13 cellular contexts compared by ENCODE assay signal in the genomic region with DNA sequence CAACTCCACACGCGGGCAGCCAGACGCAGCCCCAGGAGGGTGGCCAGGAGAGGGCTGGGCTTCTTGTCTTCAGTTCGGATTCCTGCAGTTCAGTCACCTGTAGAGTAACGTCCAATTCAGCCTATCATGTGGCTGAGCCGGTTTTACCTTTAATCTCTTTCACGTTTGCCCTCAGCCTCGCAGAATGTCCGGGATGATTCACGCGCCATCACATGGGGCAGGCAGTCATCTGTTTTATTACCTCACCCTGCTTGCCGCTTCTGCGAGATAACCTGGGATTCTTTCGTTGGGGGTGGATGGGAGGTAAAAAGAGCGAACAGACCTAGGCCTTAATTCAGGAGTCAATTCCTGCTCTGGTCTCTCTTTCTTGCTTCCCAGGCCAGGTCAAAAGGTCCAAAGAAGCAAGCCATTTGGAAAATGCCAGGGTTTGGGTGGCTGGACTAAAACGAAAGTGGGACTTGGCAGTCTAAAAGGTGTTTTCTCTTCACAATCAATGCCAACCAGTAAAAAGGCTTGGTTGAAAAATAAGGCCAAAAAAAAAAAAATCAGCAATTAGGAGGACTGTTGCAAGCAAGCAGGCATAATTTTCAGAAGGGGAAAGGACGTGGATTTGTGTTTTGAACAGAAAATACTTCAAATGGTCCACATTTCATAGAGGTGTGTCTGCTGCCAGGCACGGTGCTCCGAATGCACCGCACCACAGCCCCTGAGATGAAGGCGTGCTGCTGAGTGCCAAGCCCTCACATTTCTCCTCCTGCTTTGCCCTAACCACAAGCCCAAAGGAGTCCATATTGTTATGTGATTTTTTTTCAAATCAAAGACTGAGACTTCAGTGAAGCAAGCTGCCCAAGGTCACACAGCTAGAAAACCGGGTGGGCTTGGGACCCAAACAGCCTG. TPM values are rescaled to one million over a fixed set of nuclear protein-coding genes. Genes with fewer than 3 reads are reported as not detected.
DNase-seq lines count a peak whose midpoint lies in the region; ATAC-seq, FAIRE-seq and TF ChIP-seq lines count a peak whose summit lies in the region.
"Had no signal": no experiment of that assay in that cellular context is flagged by ENCODE, and none has a peak within 500 bp of the region (broad histone marks: within the 10 kb centered on the region; RNA-seq: fewer than 3 reads in every experiment).

No MANE protein-coding gene starts in this region.

- H3K9me3 ChIP-seq in hepatocyte (ENCODE audit: low read depth), result no peaks in the 10 kb centered on the region
- H3K9me3 ChIP-seq in pancreas, result no peaks in the 10 kb centered on the region
- H3K9me3 ChIP-seq: ovary had no signal

- H3K4me2 ChIP-seq in hepatocyte, result peak overlapping the region; percentile 59

- 43% methylated on average over 22 of the region's 22 CpGs for WGBS in hepatocyte (ENCODE audit: low lambda C conversion rate, missing lambda C conversion rate)
- WGBS in pancreas, 2 donors, result 35 to 38% methylated on average over 22 of the region's 22 CpGs

- intact Hi-C loops in pancreas (cut with DNase I), result no loop called here

- H3K4me1 ChIP-seq in hepatocyte (ENCODE audit: insufficient read depth) (peaks cover 14% of the 10 kb centered on the region), pancreas (peaks cover 7 to 25% (median 12%) of the 10 kb centered on the region in 3 donors)

- FAIRE-seq in RCC 7860 (lab: Jason Lieb, UNC) (peak; percentile 94), pancreas (lab: Jason Lieb, UNC) (no peak)
- FAIRE-seq: endothelial cell of umbilical vein had no signal

- no peaks in the 10 kb centered on the region for H3K36me3 ChIP-seq in hepatocyte (replicated peaks; ENCODE audit: insufficient read depth, low read depth)
- H3K36me3 ChIP-seq in pancreas, result no peaks in the 10 kb centered on the region
- H3K36me3 ChIP-seq: ovary, uterus had no signal

- DNase-seq in COLO668 (lab: John Stamatoyannopoulos, UW; ENCODE audit: unreplicated experiment) (peak; percentile 22), RCC 7860 (ENCODE audit: low spot score) (peak; percentile 98), hepatocyte (ENCODE audit: low spot score) (peak; percentile 90), pancreas (peak in 4 of 6 donors; percentile 60 to 71 (median 67)), 8988T (no peak)
- DNase-seq: H7, ovary, T-helper 1 cell, uterus had no signal

- H3K27me3 ChIP-seq in hepatocyte (no peaks in the 10 kb centered on the region), pancreas (no peaks in the 10 kb centered on the region)
- H3K27me3 ChIP-seq: ovary had no signal

- no peaks in the 10 kb centered on the region for H3K9me2 ChIP-seq in hepatocyte (replicated peaks; ENCODE audit: insufficient read depth)

- H2AFZ ChIP-seq in hepatocyte, result no peak overlapping the region

- H3K4me3 ChIP-seq in hepatocyte (no peak overlapping the region), pancreas (peak overlapping the region in 2 of 4 donors; percentile 2 to 11)
- H3K4me3 ChIP-seq: ovary, uterus had no signal

- peaks cover 17% of the 10 kb centered on the region for H3K79me2 ChIP-seq in hepatocyte

- TF ChIP-seq CTCF in hepatocyte (IDR thresholded peaks at IDR 0.05; ENCODE audit: poor library complexity) (no peak), pancreas (IDR thresholded peaks at IDR 0.05) (no peak)

- H4K20me1 ChIP-seq in hepatocyte (ENCODE audit: insufficient read depth, poor library complexity, severe bottlenecking), result peaks cover 3% of the 10 kb centered on the region

- ATAC-seq in pancreas, result peak; percentile 34 to 69 (median 41)
- no peak for ATAC-seq in HG02938 (IDR thresholded peaks at IDR 0.05; ENCODE audit: unreplicated experiment)
- ATAC-seq in HG03439 (IDR thresholded peaks at IDR 0.05; ENCODE audit: unreplicated experiment), result no peak
- ATAC-seq in GM21515 (IDR thresholded peaks at IDR 0.05; ENCODE audit: unreplicated experiment), result no peak

- H3K27ac ChIP-seq in hepatocyte (peak overlapping the region; percentile 97), pancreas (peak overlapping the region; percentile 64 to 81 (median 68))
- H3K27ac ChIP-seq: ovary, uterus had no signal

RNA-seq across cellular contexts. Expression of a gene that starts 2.8 kb away (rescaled TPM):
- total RNA-seq in hepatocyte (22.6 and 27.6 TPM in 2 replicates), pancreas (10 to 100 TPM; 36.4 to 54.2 (median 41.8) TPM)
- polyA plus RNA-seq in hepatocyte (21.5 and 27.8 TPM in 2 replicates), pancreas (10 to 100 TPM; 35.0 to 38.5 TPM)

Comparison
In these comparisons a context has a peak if more than half of its experiments do, and no peak if none do; other contexts are left out.
1. ATAC-seq: peak in pancreas (4 of 4); none in HG02938 (single experiment), HG03439 (single experiment) and GM21515 (single experiment).